23 cellular contexts compared by ENCODE assay signal in genomic region chr12:93005928-93006654, GRCh38.
DNase-seq lines count a peak whose midpoint lies in the region; ATAC-seq, FAIRE-seq and TF ChIP-seq lines count a peak whose summit lies in the region.
"Had no signal": no experiment of that assay in that cellular context is flagged by ENCODE, and none has a peak within 500 bp of the region (broad histone marks: within the 10 kb centered on the region; RNA-seq: fewer than 3 reads in every experiment).

No MANE protein-coding gene starts in this region.

- no peak overlapping the region for H2BK5ac ChIP-seq in H1 (ENCODE audit: low read depth, low read length)
- no peak overlapping the region for H2BK5ac ChIP-seq in neuronal stem cell (ENCODE audit: low read length)

- H3K14ac ChIP-seq in H1 (ENCODE audit: insufficient read length) (no peak overlapping the region), neuronal stem cell (ENCODE audit: low read length) (no peak overlapping the region)

- H3K4ac ChIP-seq in H1 (replicated peaks; ENCODE audit: insufficient read length, low read depth, low read length) (no peak overlapping the region), neuronal stem cell (ENCODE audit: low read length) (no peak overlapping the region)

- H3K56ac ChIP-seq in H1 (replicated peaks; ENCODE audit: insufficient read length, low read depth, low read length), result no peak overlapping the region

- no peaks in the 10 kb centered on the region for H3K79me2 ChIP-seq in H1 (ENCODE audit: control insufficient read depth in 1 of 2, insufficient read depth in 2 of 2, low read length in 2 of 2)

- H3K9ac ChIP-seq in H1 (replicated peaks in 1 of 4; ENCODE audit: extremely low read depth in 1 of 4, low read depth in 3 of 4, low read length in 3 of 4) (no peak overlapping the region), neuronal stem cell (ENCODE audit: low read depth, low read length, poor library complexity) (no peak overlapping the region)

- H3K27me3 ChIP-seq in cardiac muscle cell (no peaks in the 10 kb centered on the region), heart left ventricle (no peaks in the 10 kb centered on the region), H1 (replicated peaks in 1 of 4; ENCODE audit: control insufficient read depth in 3 of 4, extremely low read depth in 1 of 4, insufficient read depth in 3 of 4, low read length in 3 of 4) (no peaks in the 10 kb centered on the region), neuronal stem cell (ENCODE audit: control insufficient read depth in 3 of 3, insufficient read depth in 3 of 3, low read depth in 1 of 3, low read length in 3 of 3) (peaks cover 0 to 3% (median 0%) of the 10 kb centered on the region in 3 experiments)
- H3K27me3 ChIP-seq in effector memory CD4-positive, alpha-beta T cell (replicated peaks; ENCODE audit: control insufficient read depth, insufficient read depth, low read length, poor library complexity, severe bottlenecking), result no peaks in the 10 kb centered on the region
- H3K27me3 ChIP-seq: MG63, SJCRH30 had no signal

- H4K8ac ChIP-seq in H1 (ENCODE audit: extremely low read depth, insufficient read depth, low read length), result no peak overlapping the region
- H4K8ac ChIP-seq in neuronal stem cell (ENCODE audit: low read depth, low read length), result no peak overlapping the region

- peaks cover 6% of the 10 kb centered on the region for H3K4me1 ChIP-seq in cardiac muscle cell (ENCODE audit: low read depth)
- H3K4me1 ChIP-seq in heart left ventricle, result peaks cover 0 to 17% (median 4%) of the 10 kb centered on the region in 12 donors
- H3K4me1 ChIP-seq in H1 (replicated peaks in 1 of 4; ENCODE audit: control insufficient read depth in 3 of 4, insufficient read depth in 4 of 4, low read length in 3 of 4), result 0 out of 7 replicates have a peak, but pooled peaks cover 0 to 2% (median 0%) of the 10 kb centered on the region in 4 experiments
- H3K4me1 ChIP-seq in neuronal stem cell (ENCODE audit: control insufficient read depth in 2 of 2, insufficient read depth in 1 of 2, low read depth in 1 of 2, low read length in 2 of 2), result peaks cover 0 to 7% of the 10 kb centered on the region in 2 donors
- H3K4me1 ChIP-seq in effector memory CD4-positive, alpha-beta T cell (ENCODE audit: control insufficient read depth, insufficient read depth, low read length, poor library complexity, severe bottlenecking), result no peaks in the 10 kb centered on the region
- H3K4me1 ChIP-seq: SJCRH30 had no signal

- H2AFZ ChIP-seq in H1 (ENCODE audit: low read length) (peak overlapping the region; percentile 58; the same call in 1 of the 2 replicates), neuronal stem cell (ENCODE audit: low read length) (no peak overlapping the region)

- no peaks in the 10 kb centered on the region for H4K20me1 ChIP-seq in H1 (replicated peaks in 1 of 2; ENCODE audit: control insufficient read depth in 1 of 2, insufficient read depth in 2 of 2, low read length in 2 of 2)

- H3K4me2 ChIP-seq in H1 (ENCODE audit: insufficient read depth in 1 of 2, low read depth in 2 of 2, low read length in 2 of 2), result no peak overlapping the region
- no peak overlapping the region for H3K4me2 ChIP-seq in neuronal stem cell (ENCODE audit: insufficient read depth, low read length, poor library complexity, severe bottlenecking)

- H3K27ac ChIP-seq in cardiac muscle cell (peak overlapping the region; percentile 4), heart left ventricle (no peak overlapping the region), H1 (ENCODE audit: low read depth, low read length) (no peak overlapping the region), neuronal stem cell (replicated peaks; ENCODE audit: low read length) (no peak overlapping the region)
- no peak overlapping the region for H3K27ac ChIP-seq in effector memory CD4-positive, alpha-beta T cell (ENCODE audit: insufficient read depth, low read length, poor library complexity, severe bottlenecking)
- H3K27ac ChIP-seq: SJCRH30 had no signal

- H2BK15ac ChIP-seq in H1 (ENCODE audit: low read length) (no peak overlapping the region), neuronal stem cell (ENCODE audit: low read length) (no peak overlapping the region)

- H2BK12ac ChIP-seq in H1 (ENCODE audit: low read depth, low read length), result no peak overlapping the region
- no peak overlapping the region for H2BK12ac ChIP-seq in neuronal stem cell (ENCODE audit: low read length)

- H4K5ac ChIP-seq in H1 (ENCODE audit: insufficient read length, low read depth, low read length), result no peak overlapping the region

- H3K4me3 ChIP-seq in cardiac muscle cell (no peak overlapping the region), heart left ventricle (no peak overlapping the region), H1 (ENCODE audit: extremely low read depth in 1 of 4, insufficient read depth in 2 of 4, low read depth in 3 of 4, low read length in 4 of 4) (no peak overlapping the region), neuronal stem cell (ENCODE audit: low read length in 2 of 2) (no peak overlapping the region)
- H3K4me3 ChIP-seq in effector memory CD4-positive, alpha-beta T cell (ENCODE audit: insufficient read depth, low read depth, low read length, poor library complexity, severe bottlenecking), result no peak overlapping the region
- H3K4me3 ChIP-seq: MG63, SJCRH30 had no signal

- H2AK5ac ChIP-seq in H1 (ENCODE audit: low read depth, low read length), result no peak overlapping the region
- H2AK5ac ChIP-seq in neuronal stem cell (ENCODE audit: low read depth, low read length), result no peak overlapping the region

- TF ChIP-seq RAD21 in H1 (IDR thresholded peaks at IDR 0.05 in 1 of 2, conservative IDR thresholded peaks at IDR 0.05 in 1 of 2; ENCODE audit: low read depth in 2 of 2, low read length in 2 of 2), result no peak

- DNase-seq in cardiac muscle cell (ENCODE audit: low read depth in 1 of 2, low spot score in 1 of 2) (no peak), heart left ventricle (no peak), H1 (ENCODE audit: low read depth in 1 of 2, low spot score in 2 of 2) (no peak), neuronal stem cell (ENCODE audit: low spot score) (no peak), amniotic stem cell (lab: John Stamatoyannopoulos, UW) (no peak), NOMO-1 treated with dmso at 0.1 percent for 144 hours (lab: John Stamatoyannopoulos, UW; ENCODE audit: unreplicated experiment) (no peak)
- DNase-seq in effector memory CD4-positive, alpha-beta T cell, result no peak
- DNase-seq: 8988T; CD4-positive, alpha-beta T cell; DMS153; EL; H9; Kasumi-1; MG63; NCI-H1048; NCI-H1436; NCI-H1930; NCI-H226; NCI-H524 treated with DMSO at 0.1 percent for 48 hours; SJCRH30 had no signal

- H3K79me1 ChIP-seq in H1 (ENCODE audit: low read depth, low read length) (no peaks in the 10 kb centered on the region), neuronal stem cell (ENCODE audit: low read depth, low read length) (no peaks in the 10 kb centered on the region)

- CTCF ChIA-PET in H1 (lab: Charles Lee; ENCODE audit: partially characterized antibody), result interaction anchor here (0.7 to 2.3 kb wide), 4 partner anchors 19 to 370 kb away, joined by 3 to 11 read pairs (median 4); no protein-coding TSS in a partner anchor

- no peak for TF ChIP-seq POLR2A in heart left ventricle (IDR thresholded peaks at IDR 0.05)
- TF ChIP-seq POLR2A in H1 (IDR thresholded peaks at IDR 0.05; ENCODE audit: control extremely low read depth in 1 of 2, low read depth in 2 of 2, low read length in 2 of 2), result no peak

- H2BK20ac ChIP-seq in H1 (ENCODE audit: low read length), result no peak overlapping the region

- H3K36me3 ChIP-seq in cardiac muscle cell (no peaks in the 10 kb centered on the region), heart left ventricle (no peaks in the 10 kb centered on the region), H1 (ENCODE audit: control insufficient read depth in 2 of 4, insufficient read depth in 4 of 4, low read length in 3 of 4) (no peaks in the 10 kb centered on the region), neuronal stem cell (replicated peaks in 1 of 2; ENCODE audit: control insufficient read depth in 2 of 2, insufficient read depth in 2 of 2, low read length in 2 of 2) (no peaks in the 10 kb centered on the region)
- H3K36me3 ChIP-seq in effector memory CD4-positive, alpha-beta T cell (ENCODE audit: control insufficient read depth, insufficient read depth, low read length), result no peaks in the 10 kb centered on the region
- H3K36me3 ChIP-seq: MG63, SJCRH30 had no signal

- no peak overlapping the region for H3K23ac ChIP-seq in H1 (ENCODE audit: insufficient read length)
- no peak overlapping the region for H3K23ac ChIP-seq in neuronal stem cell (ENCODE audit: low read depth, low read length, poor library complexity)

- 88 to 91% (median 91%) methylated on average over 8 of the region's 8 CpGs for WGBS in heart left ventricle, 4 donors
- 81% methylated on average over 8 of the region's 8 CpGs; no CpG with 5 or more reads in 1 of the 2 experiments for WGBS in H1 (ENCODE audit: extremely low coverage in 1 of 2, insufficient coverage in 1 of 2, insufficient read length in 1 of 2, insufficient replicate concordance in 2 of 2, low coverage in 1 of 2, low lambda C conversion rate in 2 of 2, missing lambda C conversion rate in 1 of 2), 2 experiments
- WGBS in neuronal stem cell (ENCODE audit: extremely low coverage in 2 of 2, insufficient read length in 2 of 2, insufficient replicate concordance in 1 of 2), 2 donors, result no CpG with 5 or more reads among the region's 8 CpGs

- POLR2A ChIA-PET in H1 (lab: Charles Lee; ENCODE audit: partially characterized antibody), result no interaction called here

- no peaks in the 10 kb centered on the region for H3K23me2 ChIP-seq in H1 (ENCODE audit: low read depth, low read length)

- TF ChIP-seq CTCF in cardiac muscle cell (IDR thresholded peaks at IDR 0.05; ENCODE audit: low read depth, low read length), result no peak
- no peak for TF ChIP-seq CTCF in heart left ventricle (IDR thresholded peaks at IDR 0.05)
- TF ChIP-seq CTCF in H1 (IDR thresholded peaks at IDR 0.05; ENCODE audit: control extremely low read depth in 1 of 3, insufficient read depth in 1 of 3, low read depth in 1 of 3, low read length in 3 of 3), result no peak

- intact Hi-C loops in heart left ventricle (cut with DNase I), result loop anchor here in 1 of 10 donors (10.0 kb wide), 1 partner anchor 1099 kb away; no protein-coding TSS in a partner anchor

- no peak for TF ChIP-seq EP300 in H1 (IDR thresholded peaks at IDR 0.05; ENCODE audit: borderline replicate concordance in 1 of 2, low read depth in 2 of 2, low read length in 2 of 2)

- H3K9me3 ChIP-seq in cardiac muscle cell (ENCODE audit: low read depth) (no peaks in the 10 kb centered on the region), heart left ventricle (no peaks in the 10 kb centered on the region), H1 (ENCODE audit: insufficient read depth in 2 of 2, low read depth in 1 of 2, low read length in 1 of 2) (no peaks in the 10 kb centered on the region), neuronal stem cell (replicated peaks in 1 of 2; ENCODE audit: control insufficient read depth in 2 of 2, insufficient read depth in 1 of 2, low read depth in 1 of 2, low read length in 2 of 2) (no peaks in the 10 kb centered on the region)
- H3K9me3 ChIP-seq in effector memory CD4-positive, alpha-beta T cell (ENCODE audit: control insufficient read depth, low read length), result no peaks in the 10 kb centered on the region
- H3K9me3 ChIP-seq: MG63, SJCRH30 had no signal

- H4K91ac ChIP-seq in H1 (replicated peaks; ENCODE audit: insufficient read length, low read length) (no peak overlapping the region), neuronal stem cell (ENCODE audit: low read depth, low read length, poor library complexity) (no peak overlapping the region)

- FAIRE-seq in H1 (lab: Jason Lieb, UNC), result no peak
- FAIRE-seq: GM12892, GM18507 had no signal

- H2BK120ac ChIP-seq in H1 (replicated peaks; ENCODE audit: low read depth, low read length) (no peak overlapping the region), neuronal stem cell (ENCODE audit: low read depth, low read length) (no peak overlapping the region)

- H3K18ac ChIP-seq in H1 (ENCODE audit: extremely low read depth, low read length), result no peak overlapping the region
- peak overlapping the region; percentile 29 for H3K18ac ChIP-seq in neuronal stem cell (ENCODE audit: low read length)

- no peak for ATAC-seq in heart left ventricle
- ATAC-seq in HG03378 (IDR thresholded peaks at IDR 0.05; ENCODE audit: unreplicated experiment), result no peak
